ENCODE assay signal across 16 cellular contexts in the genomic region with DNA sequence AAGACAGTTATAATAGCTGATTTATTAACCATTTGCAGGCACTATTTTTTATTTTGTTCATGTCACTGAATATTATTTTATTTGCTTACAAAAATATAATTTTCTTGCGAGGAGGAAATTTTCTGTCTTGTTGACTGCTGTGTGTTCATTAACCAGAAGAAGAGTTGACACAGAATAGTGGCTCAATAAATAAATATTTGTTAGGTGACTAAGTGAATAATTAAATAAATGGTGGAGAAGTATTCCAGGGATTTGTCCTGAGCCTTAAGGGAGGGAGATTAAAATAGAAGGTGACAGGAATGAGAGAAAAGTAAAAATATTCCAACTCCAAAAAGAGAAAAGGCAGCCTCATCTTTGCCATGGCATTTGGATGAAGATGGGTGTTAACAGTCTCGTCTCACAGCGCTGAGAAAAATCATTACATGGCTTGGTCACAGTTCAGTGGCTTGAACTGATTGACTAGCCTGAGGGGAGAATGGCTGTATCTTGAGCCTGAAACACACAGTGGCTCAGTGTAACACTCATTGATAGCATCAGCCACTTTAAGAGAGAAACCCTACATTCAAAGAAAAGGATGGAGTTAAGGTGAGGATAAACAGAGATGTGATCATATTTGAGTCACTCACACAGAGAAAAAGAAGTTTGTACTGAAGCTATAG.
"Had no signal": no experiment of that assay in that cellular context is flagged by ENCODE, and none has a peak within 500 bp of the region (broad histone marks: within the 10 kb centered on the region; RNA-seq: fewer than 3 reads in every experiment).

No MANE protein-coding gene starts in this region.

- H3K9me3 Mint-ChIP-seq: activated naive CD8-positive, alpha-beta T cell treated with anti-CD3 and anti-CD28 coated beads for 36 hours; dendritic cell treated with granulocyte-macrophage colony-stimulating factor and Interleukin-4, amounts not matched to agents 40 ng/mL and 50 ng/mL, for 4 days; endodermal cell had no signal

- H3K4me1 Mint-ChIP-seq: activated naive CD8-positive, alpha-beta T cell treated with anti-CD3 and anti-CD28 coated beads for 36 hours; stimulated activated memory B cell treated with anti-CD40 and anti-IgM and Interleukin-4, amounts not matched to agents 10 μg/mL and 1 μg/mL and 100 μg/mL, for 72 hours had no signal

- H3K27ac Mint-ChIP-seq: activated CD4-positive, alpha-beta memory T cell treated with anti-CD3 and anti-CD28 coated beads for 36 hours; activated naive CD8-positive, alpha-beta T cell treated with anti-CD3 and anti-CD28 coated beads for 36 hours; dendritic cell treated with granulocyte-macrophage colony-stimulating factor and Interleukin-4, amounts not matched to agents 40 ng/mL and 50 ng/mL, for 4 days; endodermal cell; stimulated activated memory B cell treated with anti-CD40 and anti-IgM and Interleukin-4, amounts not matched to agents 10 μg/mL and 1 μg/mL and 100 μg/mL, for 72 hours had no signal

- H3K4me3 ChIP-seq: lower lobe of right lung, smooth muscle cell, tibial artery had no signal

- H3K27me3 ChIP-seq: brain microvascular endothelial cell, tibial artery had no signal

- H3K4me3 Mint-ChIP-seq: activated CD4-positive, alpha-beta memory T cell treated with anti-CD3 and anti-CD28 coated beads for 36 hours; activated naive CD8-positive, alpha-beta T cell treated with anti-CD3 and anti-CD28 coated beads for 36 hours; dendritic cell treated with granulocyte-macrophage colony-stimulating factor and Interleukin-4, amounts not matched to agents 40 ng/mL and 50 ng/mL, for 4 days; endodermal cell; stimulated activated memory B cell treated with anti-CD40 and anti-IgM and Interleukin-4, amounts not matched to agents 10 μg/mL and 1 μg/mL and 100 μg/mL, for 72 hours had no signal

- DNase-seq: activated CD4-positive, alpha-beta memory T cell treated with anti-CD3 and anti-CD28 coated beads for 36 hours; activated gamma-delta T cell; activated naive CD8-positive, alpha-beta T cell treated with anti-CD3 and anti-CD28 coated beads for 36 hours; activated T-cell treated with anti-CD3 and anti-CD28 coated beads, Interleukin-2, amount 50 U/mL, for 48 hours; cerebellar nuclear complex; endodermal cell; lower lobe of right lung; midbrain; right cardiac atrium; T-helper 1 cell; tibial artery had no signal

- H3K36me3 ChIP-seq: brain microvascular endothelial cell, lower lobe of right lung, tibial artery had no signal

- H3K36me3 Mint-ChIP-seq: activated CD4-positive, alpha-beta memory T cell treated with anti-CD3 and anti-CD28 coated beads for 36 hours; activated naive CD8-positive, alpha-beta T cell treated with anti-CD3 and anti-CD28 coated beads for 36 hours; stimulated activated memory B cell treated with anti-CD40 and anti-IgM and Interleukin-4, amounts not matched to agents 10 μg/mL and 1 μg/mL and 100 μg/mL, for 72 hours had no signal

- ATAC-seq: esophagus mucosa; lower lobe of right lung; right cardiac atrium; stimulated activated memory B cell treated with anti-CD40 and anti-IgM and Interleukin-4, amounts not matched to agents 10 μg/mL and 1 μg/mL and 100 μg/mL, for 72 hours had no signal
